10 cellular contexts compared by ENCODE assay signal in the genomic region with DNA sequence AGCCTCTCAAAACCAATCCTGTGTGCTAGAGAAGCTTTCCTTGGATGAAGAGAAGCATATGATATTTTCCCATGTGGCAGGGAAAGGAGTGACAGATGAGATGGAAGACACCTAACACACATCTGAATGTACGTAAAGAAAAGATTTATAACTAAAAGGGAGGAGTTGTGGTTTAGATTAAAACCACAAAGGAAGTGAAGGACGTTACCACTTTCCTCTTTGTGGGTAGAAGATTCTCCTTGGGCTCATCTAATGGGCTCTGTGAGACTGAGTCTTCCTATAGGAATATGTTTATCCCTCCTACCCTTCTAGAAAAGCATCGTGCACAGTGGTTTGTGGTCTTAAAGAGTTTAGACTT. TPM values are rescaled to one million over a fixed set of nuclear protein-coding genes. Genes with fewer than 3 reads are reported as not detected.
A peak's percentile ranks its signal among the peaks of the same experiment; 100 is the strongest.
DNase-seq lines count a peak whose midpoint lies in the region; ATAC-seq and TF ChIP-seq lines count a peak whose summit lies in the region.
"Had no signal": no experiment of that assay in that cellular context is flagged by ENCODE, and none has a peak within 500 bp of the region (broad histone marks: within the 10 kb centered on the region; RNA-seq: fewer than 3 reads in every experiment).

No MANE protein-coding gene starts in this region.

- peaks cover 14% of the 10 kb centered on the region for H3K27me3 Mint-ChIP-seq in activated naive CD4-positive, alpha-beta T cell treated with anti-CD3 and anti-CD28 coated beads for 36 hours (ENCODE audit: low read depth)
- H3K27me3 Mint-ChIP-seq in activated naive CD4-positive, alpha-beta T cell treated with anti-CD3 and anti-CD28 coated beads, Interleukin-2, amount 10 ng/mL, durations not matched to agents 7 days and 5 days, result peaks cover 22% of the 10 kb centered on the region
- peaks cover 32% of the 10 kb centered on the region for H3K27me3 Mint-ChIP-seq in stimulated activated naive CD8-positive, alpha-beta T cell treated with anti-CD3 and anti-CD28 coated beads, Interleukin-15, amount 100 ng/mL, for 72 hours

- no peak for TF ChIP-seq CTCF in epithelial cell of proximal tubule (conservative IDR thresholded peaks at IDR 0.05; ENCODE audit: low read depth, low read length)

- H3K36me3 Mint-ChIP-seq in activated naive CD4-positive, alpha-beta T cell treated with anti-CD3 and anti-CD28 coated beads for 36 hours (ENCODE audit: low read depth), result no peaks in the 10 kb centered on the region
- H3K36me3 Mint-ChIP-seq in activated naive CD4-positive, alpha-beta T cell treated with anti-CD3 and anti-CD28 coated beads, Interleukin-2, amount 10 ng/mL, durations not matched to agents 7 days and 5 days, result no peaks in the 10 kb centered on the region

- peak overlapping the region; percentile 69 for H3K27ac Mint-ChIP-seq in activated naive CD4-positive, alpha-beta T cell treated with anti-CD3 and anti-CD28 coated beads for 36 hours
- H3K27ac Mint-ChIP-seq in activated naive CD4-positive, alpha-beta T cell treated with anti-CD3 and anti-CD28 coated beads, Interleukin-2, amount 10 ng/mL, durations not matched to agents 7 days and 5 days, result no peak overlapping the region
- peak overlapping the region; percentile 2 to 35 for H3K27ac Mint-ChIP-seq in stimulated activated naive CD8-positive, alpha-beta T cell treated with anti-CD3 and anti-CD28 coated beads, Interleukin-15, amount 100 ng/mL, for 72 hours

- CTCF ChIA-PET in activated naive CD4-positive, alpha-beta T cell treated with anti-CD3 and anti-CD28 coated beads for 36 hours (lab: Charles Lee), result interaction anchor here (2.0 kb wide), 1 partner anchor 47 kb away, joined by 4 read pairs; no protein-coding TSS in a partner anchor
- CTCF ChIA-PET in activated naive CD4-positive, alpha-beta T cell treated with anti-CD3 and anti-CD28 coated beads, Interleukin-2, amount 10 ng/mL, durations not matched to agents 7 days and 5 days (lab: Charles Lee), result interaction anchor here (1.3 to 1.4 kb wide), 2 partner anchors 19 to 46 kb away, joined by 3 read pairs; no protein-coding TSS in a partner anchor

- ATAC-seq in stimulated activated naive CD8-positive, alpha-beta T cell treated with anti-CD3 and anti-CD28 coated beads, Interleukin-15, amount 100 ng/mL, for 72 hours, result peak; percentile 60
- ATAC-seq in HG02981 (IDR thresholded peaks at IDR 0.05; ENCODE audit: unreplicated experiment), result no peak
- ATAC-seq in GM21619 (IDR thresholded peaks at IDR 0.05; ENCODE audit: unreplicated experiment), result no peak

- intact Hi-C loops in activated naive CD4-positive, alpha-beta T cell treated with anti-CD3 and anti-CD28 coated beads for 36 hours (cut with micrococcal nuclease), result loop anchor here (1.0 kb wide), 2 partner anchors 19 to 35 kb away; no protein-coding TSS in a partner anchor

- H3K4me3 Mint-ChIP-seq in activated naive CD4-positive, alpha-beta T cell treated with anti-CD3 and anti-CD28 coated beads for 36 hours, result peak overlapping the region; percentile 56
- no peak overlapping the region for H3K4me3 Mint-ChIP-seq in activated naive CD4-positive, alpha-beta T cell treated with anti-CD3 and anti-CD28 coated beads, Interleukin-2, amount 10 ng/mL, durations not matched to agents 7 days and 5 days
- peak overlapping the region; percentile 41 to 71 for H3K4me3 Mint-ChIP-seq in stimulated activated naive CD8-positive, alpha-beta T cell treated with anti-CD3 and anti-CD28 coated beads, Interleukin-15, amount 100 ng/mL, for 72 hours

- no peak for DNase-seq in activated naive CD4-positive, alpha-beta T cell treated with anti-CD3 and anti-CD28 coated beads for 36 hours
- no peak for DNase-seq in activated naive CD4-positive, alpha-beta T cell treated with anti-CD3 and anti-CD28 coated beads, Interleukin-2, amount 10 ng/mL, durations not matched to agents 7 days and 5 days
- DNase-seq in RPMI7951 (ENCODE audit: low read depth) (peak; percentile 75), epithelial cell of proximal tubule (ENCODE audit: low read depth) (no peak), NCI-H446 (lab: John Stamatoyannopoulos, UW) (no peak)
- DNase-seq in stimulated activated naive CD8-positive, alpha-beta T cell treated with anti-CD3 and anti-CD28 coated beads, Interleukin-15, amount 100 ng/mL, for 72 hours, result no peak
- DNase-seq: AML-193 had no signal

- H3K4me1 Mint-ChIP-seq in activated naive CD4-positive, alpha-beta T cell treated with anti-CD3 and anti-CD28 coated beads for 36 hours (ENCODE audit: low read depth), result peaks cover 35% of the 10 kb centered on the region
- peaks cover 20% of the 10 kb centered on the region for H3K4me1 Mint-ChIP-seq in activated naive CD4-positive, alpha-beta T cell treated with anti-CD3 and anti-CD28 coated beads, Interleukin-2, amount 10 ng/mL, durations not matched to agents 7 days and 5 days
- H3K4me1 Mint-ChIP-seq in stimulated activated naive CD8-positive, alpha-beta T cell treated with anti-CD3 and anti-CD28 coated beads, Interleukin-15, amount 100 ng/mL, for 72 hours, result peaks cover 67% of the 10 kb centered on the region

- H3K9me3 Mint-ChIP-seq in activated naive CD4-positive, alpha-beta T cell treated with anti-CD3 and anti-CD28 coated beads for 36 hours, result no peaks in the 10 kb centered on the region
- H3K9me3 Mint-ChIP-seq in activated naive CD4-positive, alpha-beta T cell treated with anti-CD3 and anti-CD28 coated beads, Interleukin-2, amount 10 ng/mL, durations not matched to agents 7 days and 5 days, result no peaks in the 10 kb centered on the region
- no peaks in the 10 kb centered on the region for H3K9me3 Mint-ChIP-seq in stimulated activated naive CD8-positive, alpha-beta T cell treated with anti-CD3 and anti-CD28 coated beads, Interleukin-15, amount 100 ng/mL, for 72 hours

- H3K4me3 ChIP-seq in epithelial cell of proximal tubule (ENCODE audit: low read depth, low read length), result peak overlapping the region; percentile 1
- H3K4me3 ChIP-seq: upper lobe of right lung had no signal

RNA-seq across cellular contexts. Expression of gene BCL9, which starts 38.9 kb away (rescaled TPM):
- total RNA-seq in activated naive CD4-positive, alpha-beta T cell treated with anti-CD3 and anti-CD28 coated beads for 36 hours, result 10 to 100 TPM; 15.8 to 17.2 TPM
- total RNA-seq in RPMI7951 (2014; rRNA removed; shearing (Covaris generic)), result 4.8 and 9.8 TPM in 2 replicates
- total RNA-seq in epithelial cell of proximal tubule, result 14.0 and 21.4 TPM in 2 replicates
